8 cellular contexts compared by ENCODE assay signal in the genomic region with DNA sequence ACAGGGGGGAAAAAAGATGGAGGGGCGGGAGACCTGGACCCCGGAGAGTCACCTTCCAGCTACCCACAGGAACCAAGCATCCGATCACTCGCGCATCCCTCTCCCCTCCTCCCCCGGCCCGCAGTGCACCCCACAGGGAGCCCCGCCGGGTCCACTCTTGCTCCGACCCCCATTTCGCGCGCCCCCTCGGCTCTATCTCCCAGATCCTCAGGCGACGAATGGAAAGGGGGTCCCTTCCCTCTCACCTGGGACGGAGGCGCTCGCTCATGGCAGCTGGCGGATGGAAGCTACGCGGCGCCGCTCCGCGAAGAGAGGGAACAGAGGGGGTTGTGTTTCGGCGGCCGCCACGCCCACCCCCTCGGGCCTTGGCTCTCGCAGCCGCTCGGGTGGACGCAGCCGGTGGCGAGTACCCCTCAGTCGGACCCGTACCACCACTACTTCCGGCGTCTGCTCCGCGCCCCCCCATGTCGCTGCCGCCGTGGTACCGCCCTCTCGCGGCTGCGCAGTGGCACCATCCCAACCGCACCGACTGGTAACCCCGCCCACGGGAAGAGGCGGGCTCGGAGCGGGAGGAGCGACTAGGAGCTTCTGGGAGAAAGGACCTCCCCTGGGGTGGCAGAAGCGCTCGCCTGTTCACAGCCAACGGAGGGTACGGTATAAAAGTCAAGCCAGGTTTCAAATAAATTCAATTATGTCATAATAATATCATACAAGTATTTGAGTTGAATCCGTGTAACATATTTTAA. TPM values are rescaled to one million over a fixed set of nuclear protein-coding genes. Genes with fewer than 3 reads are reported as not detected.
DNase-seq lines count a peak whose midpoint lies in the region; ATAC-seq and TF ChIP-seq lines count a peak whose summit lies in the region.

No MANE protein-coding gene starts in this region.

- no peaks in the 10 kb centered on the region for H3K9me3 Mint-ChIP-seq in T-cell

- TF ChIP-seq CTCF in GM13976 (IDR thresholded peaks at IDR 0.05; ENCODE audit: borderline replicate concordance, control extremely low read depth, extremely low read depth, insufficient read depth, missing control alignments), result peak; percentile 19
- peak; percentile 47 for TF ChIP-seq CTCF in upper lobe of right lung (IDR thresholded peaks at IDR 0.05)

- H3K27ac Mint-ChIP-seq in T-cell, result peak overlapping the region; percentile 96 to 98

- H3K27me3 ChIP-seq in upper lobe of right lung, result no peaks in the 10 kb centered on the region

- peaks cover 40% of the 10 kb centered on the region for H3K4me1 ChIP-seq in upper lobe of right lung

- H3K27ac ChIP-seq in upper lobe of right lung, result peak overlapping the region; percentile 90

- peak overlapping the region; percentile 100 for H3K4me3 ChIP-seq in upper lobe of right lung

- H3K36me3 Mint-ChIP-seq in T-cell, result peaks cover 14% of the 10 kb centered on the region

- ATAC-seq in HG02852 (IDR thresholded peaks at IDR 0.05; ENCODE audit: unreplicated experiment) (peak; percentile 71), T-cell (replicated peaks in 1 of 4) (peak; percentile 92 to 96 (median 94)), left cardiac atrium (peak; percentile 96), upper lobe of right lung (peak; percentile 98)

- H3K36me3 ChIP-seq in upper lobe of right lung, result peaks cover 18% of the 10 kb centered on the region

- CTCF ChIA-PET in T-cell (lab: Charles Lee), result interaction anchor here (0.6 to 2.3 kb wide), 8 partner anchors 11 to 41 kb away, joined by 3 to 16 read pairs (median 4); a partner anchor contains a TSS

- peaks cover 68 to 74% (median 70%) of the 10 kb centered on the region in 3 donors for H3K4me1 Mint-ChIP-seq in T-cell

- no peaks in the 10 kb centered on the region for H3K27me3 Mint-ChIP-seq in T-cell

- intact Hi-C loops in left cardiac atrium (cut with DNase I) (no loop called here), posterior vena cava (cut with DNase I) (no loop called here), upper lobe of right lung (cut with DNase I) (no loop called here)

- H3K4me3 Mint-ChIP-seq in T-cell, result peak overlapping the region; percentile 92 to 97 (median 95)

- POLR2A ChIA-PET in T-cell (lab: Charles Lee), result interaction anchor here in 1 of 2 donors (0.6 to 0.9 kb wide), 3 partner anchors 20 to 38 kb away, joined by 5 to 6 read pairs (median 5); no protein-coding TSS in a partner anchor

- in situ Hi-C loops in GM13976 (cut with MboI; ENCODE audit: low sequenced_read_pairs, unreplicated experiment), result no loop called here

- no peaks in the 10 kb centered on the region for H3K9me3 ChIP-seq in upper lobe of right lung

- DNase-seq in GM13976 (ENCODE audit: low spot score) (peak; percentile 99), NCI-H146 (lab: John Stamatoyannopoulos, UW) (peak; percentile 96), T-cell (peak; percentile 91 to 98 (median 95)), amniotic stem cell (lab: John Stamatoyannopoulos, UW) (peak; percentile 85), left cardiac atrium (peak; percentile 97), posterior vena cava (ENCODE audit: low spot score) (peak; percentile 99), upper lobe of right lung (peak; percentile 99)

RNA-seq across cellular contexts. Expression of a gene that starts 29.7 kb away (rescaled TPM):
- total RNA-seq in T-cell (not detected), left cardiac atrium (not detected), posterior vena cava (not detected), upper lobe of right lung (not detected)

RNA-seq across cellular contexts. Expression of a gene that starts 39.2 kb away (rescaled TPM):
- total RNA-seq in T-cell (10 to 100 TPM; 66.3 to 77.2 (median 73.3) TPM), left cardiac atrium (10 to 100 TPM; 37.4 to 39.6 TPM), posterior vena cava (10 to 100 TPM; 28.3 to 37.2 TPM), upper lobe of right lung (37.0 TPM)

Comparison
In these comparisons a context has a peak if more than half of its experiments do, and no peak if none do; other contexts are left out.
1. Peak in every context shown above with its lines: DNase-seq, ATAC-seq, H3K4me3 ChIP-seq and H3K27ac ChIP-seq.